In the genomic region with DNA sequence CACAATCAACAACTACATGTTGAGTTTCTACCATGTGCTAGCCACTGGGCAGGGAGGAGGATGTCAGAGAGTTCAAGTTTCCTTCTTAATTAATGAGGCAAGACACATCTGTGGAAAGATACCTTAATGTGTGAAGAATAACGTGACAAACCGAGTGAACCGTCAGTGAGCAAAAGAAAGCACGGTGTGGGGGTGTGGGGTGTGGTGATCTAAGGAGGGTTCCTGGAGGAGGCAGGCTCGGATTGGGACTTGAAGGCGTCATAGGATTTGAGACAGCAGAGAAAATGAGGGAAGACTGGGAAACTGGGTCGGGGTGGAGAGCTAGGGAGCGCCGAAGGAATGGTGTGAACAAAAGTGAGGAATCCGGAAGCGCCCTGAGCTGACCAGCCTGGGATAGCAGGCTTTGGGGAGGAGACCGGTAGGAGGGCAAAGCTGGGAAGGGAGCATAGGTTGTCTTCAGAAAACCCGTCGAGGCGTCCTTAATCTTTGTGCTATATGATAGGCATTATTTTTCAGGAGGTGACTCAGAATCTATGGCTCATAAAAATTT, we compare ENCODE assay signal across 20 cellular contexts. TPM values are rescaled to one million over a fixed set of nuclear protein-coding genes. Genes with fewer than 3 reads are reported as not detected.
"Had no signal": no experiment of that assay in that cellular context is flagged by ENCODE, and none has a peak within 500 bp of the region (broad histone marks: within the 10 kb centered on the region; RNA-seq: fewer than 3 reads in every experiment).

No MANE protein-coding gene starts in this region.

- H3K9me3 Mint-ChIP-seq: natural killer cell; neural crest cell; stimulated activated memory B cell treated with anti-CD40 and anti-IgM and Interleukin-4, amounts not matched to agents 10 μg/mL and 1 μg/mL and 100 μg/mL, for 72 hours; type B pancreatic cell had no signal

- H3K27ac Mint-ChIP-seq: natural killer cell; progenitor cell of endocrine pancreas; stimulated activated memory B cell treated with anti-CD40 and anti-IgM and Interleukin-4, amounts not matched to agents 10 μg/mL and 1 μg/mL and 100 μg/mL, for 72 hours; type B pancreatic cell had no signal

- H3K36me3 ChIP-seq: left lung, right atrium auricular region, sigmoid colon, tibial artery had no signal

- H3K4me1 Mint-ChIP-seq: natural killer cell; neural crest cell; stimulated activated memory B cell treated with anti-CD40 and anti-IgM and Interleukin-4, amounts not matched to agents 10 μg/mL and 1 μg/mL and 100 μg/mL, for 72 hours had no signal

- H3K79me2 ChIP-seq: parathyroid adenoma had no signal

- ATAC-seq: left lung; natural killer cell; stimulated activated memory B cell treated with anti-CD40 and anti-IgM and Interleukin-4, amounts not matched to agents 10 μg/mL and 1 μg/mL and 100 μg/mL, for 72 hours; stimulated activated naive CD8-positive, alpha-beta T cell treated with anti-CD3 and anti-CD28 coated beads, Interleukin-15, Interleukin-2, amounts not matched to agents 100 U/mL and 50 U/mL, for 24 hours had no signal

- H3K4me3 Mint-ChIP-seq: natural killer cell; neural crest cell; stimulated activated memory B cell treated with anti-CD40 and anti-IgM and Interleukin-4, amounts not matched to agents 10 μg/mL and 1 μg/mL and 100 μg/mL, for 72 hours; type B pancreatic cell had no signal

- H3K9me3 ChIP-seq: left lung, right atrium auricular region, sigmoid colon, testis, tibial artery had no signal

- H3K27ac ChIP-seq: coronary artery, left lung, parathyroid adenoma, right atrium auricular region, sigmoid colon, testis, tibial artery had no signal

- H3K27me3 Mint-ChIP-seq: progenitor cell of endocrine pancreas had no signal

- DNase-seq: dermis blood vessel endothelial cell; effector memory CD4-positive, alpha-beta T cell; kidney; left lung; natural killer cell; sigmoid colon; stimulated activated CD4-positive, alpha-beta T cell treated with anti-CD3 and anti-CD28 coated beads, Interleukin-2, amount 100 ng/mL, for 24 hours; stimulated activated CD4-positive, alpha-beta T cell treated with anti-CD3 and anti-CD28 coated beads, Interleukin-4, amount 100 ng/mL, for 24 hours; stimulated activated naive CD8-positive, alpha-beta T cell treated with anti-CD3 and anti-CD28 coated beads, Interleukin-15, Interleukin-2, amounts not matched to agents 100 U/mL and 50 U/mL, for 24 hours; substantia nigra; testis; tibial artery had no signal

- H3K27me3 ChIP-seq: left lung, right atrium auricular region, sigmoid colon, testis, tibial artery had no signal

- H3K36me3 Mint-ChIP-seq: natural killer cell; stimulated activated memory B cell treated with anti-CD40 and anti-IgM and Interleukin-4, amounts not matched to agents 10 μg/mL and 1 μg/mL and 100 μg/mL, for 72 hours had no signal

- H3K4me3 ChIP-seq: coronary artery, left lung, right atrium auricular region, sigmoid colon, testis, tibial artery had no signal

- H3K4me1 ChIP-seq: left lung, parathyroid adenoma, right atrium auricular region, sigmoid colon, testis had no signal

- H2AFZ ChIP-seq: parathyroid adenoma had no signal

- H3K9ac ChIP-seq: parathyroid adenoma had no signal

RNA-seq across cellular contexts. Expression of gene GALNT8, which starts 22.3 kb away (rescaled TPM):
- total RNA-seq: osteoblast had no signal
